In the genomic region with DNA sequence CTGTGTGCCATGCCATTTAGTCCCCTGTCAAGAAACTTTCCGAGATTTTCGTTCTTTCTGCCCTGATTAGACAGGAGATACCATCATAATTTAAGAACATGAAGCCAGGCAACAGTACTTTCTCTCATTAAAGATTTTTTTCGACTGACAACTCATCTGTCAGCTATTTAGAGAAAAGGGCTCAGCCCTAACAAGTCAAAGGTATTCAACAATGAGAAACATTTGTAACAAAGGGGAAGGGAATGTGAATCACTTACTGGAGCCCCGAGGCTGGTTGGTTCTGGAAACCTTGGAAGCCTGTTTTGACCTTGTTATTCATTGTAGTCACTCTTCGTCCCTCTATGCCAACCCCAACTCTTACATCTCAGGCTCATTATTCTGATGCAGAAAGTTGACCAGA, we compare ENCODE assay signal across 12 cellular contexts.
DNase-seq lines count a peak whose midpoint lies in the region; ATAC-seq, FAIRE-seq and TF ChIP-seq lines count a peak whose summit lies in the region.
"Had no signal": no experiment of that assay in that cellular context is flagged by ENCODE, and none has a peak within 500 bp of the region (broad histone marks: within the 10 kb centered on the region; RNA-seq: fewer than 3 reads in every experiment).

No MANE protein-coding gene starts in this region.

- in situ Hi-C loops in Caki2 (cut with HindIII; ENCODE audit: low pct_unique_long_range_greater_than_20kb, low sequenced_read_pairs): no loop called here

- H3K9me3 ChIP-seq in MG63: no peaks in the 10 kb centered on the region; the same call in 1 of the 2 replicates
- H3K9me3 ChIP-seq: colonic mucosa had no signal

- no peaks in the 10 kb centered on the region for H3K27me3 ChIP-seq in MG63
- H3K27me3 ChIP-seq: colonic mucosa had no signal

- no peaks in the 10 kb centered on the region for H3K36me3 ChIP-seq in MG63
- H3K36me3 ChIP-seq: colonic mucosa had no signal

- DNase-seq in Caki2 (ENCODE audit: low read depth): peak; percentile 81
- peak; percentile 73 for DNase-seq in MG63
- DNase-seq in dermis blood vessel endothelial cell: peak; percentile 74
- peak; percentile 64 for DNase-seq in myocyte (ENCODE audit: low read depth)
- no peak for DNase-seq in NCI-H2227 treated with DMSO at 0.1 percent for 48 hours (lab: John Stamatoyannopoulos, UW)
- DNase-seq in D721Med (ENCODE audit: insufficient read length, low spot score): no peak
- no peak for DNase-seq in NCI-H446 (lab: John Stamatoyannopoulos, UW)
- DNase-seq: CD4-positive, CD25-positive, alpha-beta regulatory T cell; colonic mucosa; hypothalamus; SIG-M5 had no signal

- no peak for TF ChIP-seq CTCF in D721Med (IDR thresholded peaks at IDR 0.05; ENCODE audit: insufficient read depth, missing control alignments)

- no peak for FAIRE-seq in D721Med (lab: Jason Lieb, UNC)

- H3K4me3 ChIP-seq in MG63: no peak overlapping the region
- H3K4me3 ChIP-seq: colonic mucosa had no signal

- ATAC-seq in HG02840 (IDR thresholded peaks at IDR 0.05; ENCODE audit: low FRiP score, unreplicated experiment): no peak

Comparison
In these comparisons a context has a peak if more than half of its experiments do, and no peak if none do; other contexts are left out.
1. DNase-seq: peak in Caki2 (single experiment), MG63 (single experiment), dermis blood vessel endothelial cell (single experiment) and myocyte (single experiment); none in NCI-H2227 treated with DMSO at 0.1 percent for 48 hours (single experiment), D721Med (single experiment) and NCI-H446 (0 of 2).